ENCODE assay signal across 28 cellular contexts in the genomic region with DNA sequence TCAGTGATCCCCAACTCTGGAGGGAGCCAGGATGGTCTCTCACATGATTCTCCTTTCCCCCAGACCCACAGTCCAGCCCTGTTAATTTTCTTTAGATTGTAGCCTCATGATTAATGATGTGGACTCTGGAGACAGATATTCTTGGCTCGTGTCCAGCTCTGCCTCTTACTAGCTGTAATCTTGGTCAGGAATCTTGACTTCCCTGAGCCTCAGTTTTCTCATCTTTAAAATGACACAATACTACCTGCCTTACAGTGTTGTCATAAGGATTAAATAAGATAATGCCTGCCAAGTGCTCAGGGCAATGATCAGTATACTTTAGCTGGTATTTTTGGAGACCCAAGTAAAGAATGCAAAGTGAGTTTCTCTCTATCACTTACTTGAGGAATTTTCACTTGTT.
DNase-seq lines count a peak whose midpoint lies in the region; FAIRE-seq and TF ChIP-seq lines count a peak whose summit lies in the region.
"Had no signal": no experiment of that assay in that cellular context is flagged by ENCODE, and none has a peak within 500 bp of the region (broad histone marks: within the 10 kb centered on the region; RNA-seq: fewer than 3 reads in every experiment).

No MANE protein-coding gene starts in this region.

- H3K9ac ChIP-seq in astrocyte (ENCODE audit: low read length), result no peak overlapping the region
- H3K9ac ChIP-seq: KMS-11, parathyroid adenoma had no signal

- H3K36me3 Mint-ChIP-seq in astrocyte (ENCODE audit: low read depth, unreplicated experiment), result peaks cover 13% of the 10 kb centered on the region

- no peak for DNase-seq in HEK293T (ENCODE audit: extremely low spot score)
- DNase-seq in astrocyte (ENCODE audit: low read depth), result peak; percentile 22
- peak; percentile 26 for DNase-seq in iris pigment epithelial cell (ENCODE audit: low read depth)
- no peak for DNase-seq in stimulated activated CD4-positive, alpha-beta T cell treated with anti-CD3 and anti-CD28 coated beads, Interleukin-4, amount 100 ng/mL, for 24 hours
- no peak for DNase-seq in NCI-H2196 (lab: John Stamatoyannopoulos, UW; ENCODE audit: unreplicated experiment)
- DNase-seq in stimulated activated CD4-positive, alpha-beta T cell treated with anti-CD3 and anti-CD28 coated beads, Interleukin-4, amount 100 ng/mL, for 1 hour, result no peak
- DNase-seq in superior temporal gyrus (ENCODE audit: extremely low spot score), result no peak
- DNase-seq: activated CD4-positive, alpha-beta T cell treated with anti-CD3 and anti-CD28 coated beads for 36 hours; activated gamma-delta T cell; activated naive CD8-positive, alpha-beta T cell treated with anti-CD3 and anti-CD28 coated beads, Interleukin-2, amount 50 U/mL, for 24 hours; activated T-cell treated with anti-CD3 and anti-CD28 coated beads, Interleukin-2, amount 50 U/mL, for 24 hours; DMS79 treated with DMSO at 0.1 percent for 48 hours; effector CD4-positive, alpha-beta T cell; foreskin keratinocyte; heart right ventricle; HFFc6; MV-4-11; NCI-H510A treated with DMSO at 0.1 percent for 48 hours; spleen; T-helper 2 cell had no signal

- FAIRE-seq in astrocyte (lab: Jason Lieb, UNC), result no peak

- no peak overlapping the region for H3K4me2 ChIP-seq in astrocyte (ENCODE audit: low read length)
- H3K4me2 ChIP-seq: KMS-11 had no signal

- H3K9me3 ChIP-seq in astrocyte (ENCODE audit: insufficient read depth, low read depth, low read length), result no peaks in the 10 kb centered on the region
- H3K9me3 ChIP-seq: heart right ventricle, spleen had no signal

- no peaks in the 10 kb centered on the region for H3K9me3 Mint-ChIP-seq in astrocyte (ENCODE audit: unreplicated experiment)
- H3K9me3 Mint-ChIP-seq: activated naive CD8-positive, alpha-beta T cell treated with anti-CD3 and anti-CD28 coated beads, Interleukin-2, amount 50 U/mL, for 24 hours; activated T-cell treated with anti-CD3 and anti-CD28 coated beads, Interleukin-2, amount 50 U/mL, for 24 hours; brain; CD14-positive monocyte; HFFc6; neural crest cell had no signal

- no peak overlapping the region for H3K4me3 ChIP-seq in astrocyte (ENCODE audit: insufficient read depth, low read depth, low read length)
- H3K4me3 ChIP-seq: heart right ventricle, lung, spleen had no signal

- TF ChIP-seq CTCF in C4-2B (conservative IDR thresholded peaks at IDR 0.05), result no peak
- TF ChIP-seq CTCF in astrocyte (IDR thresholded peaks at IDR 0.05; ENCODE audit: insufficient read depth, low read depth, low read length), result no peak

- peak overlapping the region; percentile 18; the same call in 1 of the 2 replicates for H3K27ac ChIP-seq in C4-2B
- H3K27ac ChIP-seq in astrocyte (ENCODE audit: low read depth, low read length), result no peak overlapping the region
- H3K27ac ChIP-seq: epithelial cell of prostate, foreskin keratinocyte, KMS-11, parathyroid adenoma had no signal

- peaks cover 4% of the 10 kb centered on the region for H3K4me1 ChIP-seq in astrocyte (ENCODE audit: insufficient read depth, low read length)
- H3K4me1 ChIP-seq: parathyroid adenoma had no signal

- CTCF ChIA-PET in HEK293T (lab: Yijun Ruan, JAX), result no interaction called here

- no peaks in the 10 kb centered on the region for H3K27me3 Mint-ChIP-seq in astrocyte (ENCODE audit: low read depth, unreplicated experiment)
- H3K27me3 Mint-ChIP-seq: activated CD4-positive, alpha-beta T cell treated with anti-CD3 and anti-CD28 coated beads for 36 hours; activated naive CD8-positive, alpha-beta T cell treated with anti-CD3 and anti-CD28 coated beads, Interleukin-2, amount 50 U/mL, for 24 hours; activated T-cell treated with anti-CD3 and anti-CD28 coated beads, Interleukin-2, amount 50 U/mL, for 24 hours; brain had no signal

- peaks cover 31% of the 10 kb centered on the region for H3K36me3 ChIP-seq in astrocyte (ENCODE audit: insufficient read depth, low read length)

- peaks cover 9% of the 10 kb centered on the region for H3K79me2 ChIP-seq in astrocyte (ENCODE audit: insufficient read depth, low read length)
- H3K79me2 ChIP-seq: parathyroid adenoma had no signal

- no peak overlapping the region for H3K27ac Mint-ChIP-seq in astrocyte (ENCODE audit: unreplicated experiment)
- H3K27ac Mint-ChIP-seq: activated CD4-positive, alpha-beta T cell treated with anti-CD3 and anti-CD28 coated beads for 36 hours; activated naive CD8-positive, alpha-beta T cell treated with anti-CD3 and anti-CD28 coated beads, Interleukin-2, amount 50 U/mL, for 24 hours; activated T-cell treated with anti-CD3 and anti-CD28 coated beads, Interleukin-2, amount 50 U/mL, for 24 hours; brain; HFFc6 had no signal

- H3K27me3 ChIP-seq in astrocyte (ENCODE audit: insufficient read depth, low read length), result no peaks in the 10 kb centered on the region
- H3K27me3 ChIP-seq: foreskin keratinocyte, heart right ventricle, spleen had no signal

- no peaks in the 10 kb centered on the region for H4K20me1 ChIP-seq in astrocyte (ENCODE audit: insufficient read depth, low read length)

- H3K4me1 Mint-ChIP-seq in astrocyte (ENCODE audit: low read depth, unreplicated experiment), result peaks cover 1% of the 10 kb centered on the region
- H3K4me1 Mint-ChIP-seq: neural crest cell had no signal

- H3K4me3 Mint-ChIP-seq in astrocyte (ENCODE audit: unreplicated experiment), result no peak overlapping the region
- H3K4me3 Mint-ChIP-seq: activated CD4-positive, alpha-beta T cell treated with anti-CD3 and anti-CD28 coated beads for 36 hours; activated naive CD8-positive, alpha-beta T cell treated with anti-CD3 and anti-CD28 coated beads, Interleukin-2, amount 50 U/mL, for 24 hours; activated T-cell treated with anti-CD3 and anti-CD28 coated beads, Interleukin-2, amount 50 U/mL, for 24 hours; brain; CD14-positive monocyte; HFFc6; neural crest cell had no signal

- POLR2A ChIA-PET in HEK293T (lab: Yijun Ruan, JAX), result no interaction called here

- no peak overlapping the region for H2AFZ ChIP-seq in astrocyte (ENCODE audit: low read depth, low read length)
- H2AFZ ChIP-seq: parathyroid adenoma had no signal

TF ChIP-seq in HEK293T, 16 proteins besides CTCF, POLR2A, EP300 and RAD21:
- TF ChIP-seq FOXM1 (IDR thresholded peaks at IDR 0.05; ENCODE audit: borderline replicate concordance) (no peak), TARDBP (IDR thresholded peaks at IDR 0.05) (no peak), SUZ12 (IDR thresholded peaks at IDR 0.05) (no peak), LEF1 (IDR thresholded peaks at IDR 0.05; ENCODE audit: borderline replicate concordance) (no peak), L3MBTL2 (conservative IDR thresholded peaks at IDR 0.05) (no peak), FOXK2 (IDR thresholded peaks at IDR 0.05) (no peak)
- TF ChIP-seq, protein P1, sequence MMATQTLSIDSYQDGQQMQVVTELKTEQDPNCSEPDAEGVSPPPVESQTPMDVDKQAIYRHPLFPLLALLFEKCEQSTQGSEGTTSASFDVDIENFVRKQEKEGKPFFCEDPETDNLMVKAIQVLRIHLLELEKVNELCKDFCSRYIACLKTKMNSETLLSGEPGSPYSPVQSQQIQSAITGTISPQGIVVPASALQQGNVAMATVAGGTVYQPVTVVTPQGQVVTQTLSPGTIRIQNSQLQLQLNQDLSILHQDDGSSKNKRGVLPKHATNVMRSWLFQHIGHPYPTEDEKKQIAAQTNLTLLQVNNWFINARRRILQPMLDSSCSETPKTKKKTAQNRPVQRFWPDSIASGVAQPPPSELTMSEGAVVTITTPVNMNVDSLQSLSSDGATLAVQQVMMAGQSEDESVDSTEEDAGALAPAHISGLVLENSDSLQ (IDR thresholded peaks at IDR 0.05), result 0 out of 2 replicates have a peak, but pooled peaks have one; percentile 11

Comparison
In these comparisons a context has a peak if more than half of its experiments do, and no peak if none do; other contexts are left out.
1. DNase-seq: peak in astrocyte (single experiment) and iris pigment epithelial cell (single experiment); none in HEK293T (single experiment), stimulated activated CD4-positive, alpha-beta T cell treated with anti-CD3 and anti-CD28 coated beads, Interleukin-4, amount 100 ng/mL, for 24 hours (single experiment), NCI-H2196 (single experiment), stimulated activated CD4-positive, alpha-beta T cell treated with anti-CD3 and anti-CD28 coated beads, Interleukin-4, amount 100 ng/mL, for 1 hour (single experiment) and superior temporal gyrus (single experiment).